ENCODE assay signal across 1 cellular context in the genomic region with DNA sequence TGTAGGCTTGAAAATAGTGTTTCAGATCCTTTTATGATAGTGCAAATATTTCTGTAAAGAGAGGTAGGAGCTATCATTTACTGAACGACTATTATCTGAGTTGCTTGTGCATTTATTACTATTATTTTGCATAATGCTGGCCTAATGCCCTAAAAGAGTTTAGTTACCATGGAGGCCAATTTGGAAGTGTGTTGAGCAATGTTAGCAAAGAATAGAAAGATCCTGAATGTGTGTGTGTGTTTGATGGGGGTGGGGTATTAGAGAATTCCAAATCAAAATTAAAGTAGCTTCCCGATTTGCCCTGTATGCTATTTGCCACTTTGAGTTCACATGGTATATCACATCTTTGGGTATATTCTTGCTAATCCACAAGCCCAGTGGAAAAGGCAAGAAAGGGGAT.
TF ChIP-seq lines count a peak whose summit lies in the region.

No MANE protein-coding gene starts in this region.

TF ChIP-seq in WTC11, 78 proteins besides CTCF, POLR2A, EP300 and RAD21 (continued from another document):
- TF ChIP-seq, protein P1, sequence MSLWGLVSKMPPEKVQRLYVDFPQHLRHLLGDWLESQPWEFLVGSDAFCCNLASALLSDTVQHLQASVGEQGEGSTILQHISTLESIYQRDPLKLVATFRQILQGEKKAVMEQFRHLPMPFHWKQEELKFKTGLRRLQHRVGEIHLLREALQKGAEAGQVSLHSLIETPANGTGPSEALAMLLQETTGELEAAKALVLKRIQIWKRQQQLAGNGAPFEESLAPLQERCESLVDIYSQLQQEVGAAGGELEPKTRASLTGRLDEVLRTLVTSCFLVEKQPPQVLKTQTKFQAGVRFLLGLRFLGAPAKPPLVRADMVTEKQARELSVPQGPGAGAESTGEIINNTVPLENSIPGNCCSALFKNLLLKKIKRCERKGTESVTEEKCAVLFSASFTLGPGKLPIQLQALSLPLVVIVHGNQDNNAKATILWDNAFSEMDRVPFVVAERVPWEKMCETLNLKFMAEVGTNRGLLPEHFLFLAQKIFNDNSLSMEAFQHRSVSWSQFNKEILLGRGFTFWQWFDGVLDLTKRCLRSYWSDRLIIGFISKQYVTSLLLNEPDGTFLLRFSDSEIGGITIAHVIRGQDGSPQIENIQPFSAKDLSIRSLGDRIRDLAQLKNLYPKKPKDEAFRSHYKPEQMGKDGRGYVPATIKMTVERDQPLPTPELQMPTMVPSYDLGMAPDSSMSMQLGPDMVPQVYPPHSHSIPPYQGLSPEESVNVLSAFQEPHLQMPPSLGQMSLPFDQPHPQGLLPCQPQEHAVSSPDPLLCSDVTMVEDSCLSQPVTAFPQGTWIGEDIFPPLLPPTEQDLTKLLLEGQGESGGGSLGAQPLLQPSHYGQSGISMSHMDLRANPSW (CRISPR knock-in tag; conservative IDR thresholded peaks at IDR 0.05; ENCODE audit: low read depth), result no peak
- TF ChIP-seq, protein P2, sequence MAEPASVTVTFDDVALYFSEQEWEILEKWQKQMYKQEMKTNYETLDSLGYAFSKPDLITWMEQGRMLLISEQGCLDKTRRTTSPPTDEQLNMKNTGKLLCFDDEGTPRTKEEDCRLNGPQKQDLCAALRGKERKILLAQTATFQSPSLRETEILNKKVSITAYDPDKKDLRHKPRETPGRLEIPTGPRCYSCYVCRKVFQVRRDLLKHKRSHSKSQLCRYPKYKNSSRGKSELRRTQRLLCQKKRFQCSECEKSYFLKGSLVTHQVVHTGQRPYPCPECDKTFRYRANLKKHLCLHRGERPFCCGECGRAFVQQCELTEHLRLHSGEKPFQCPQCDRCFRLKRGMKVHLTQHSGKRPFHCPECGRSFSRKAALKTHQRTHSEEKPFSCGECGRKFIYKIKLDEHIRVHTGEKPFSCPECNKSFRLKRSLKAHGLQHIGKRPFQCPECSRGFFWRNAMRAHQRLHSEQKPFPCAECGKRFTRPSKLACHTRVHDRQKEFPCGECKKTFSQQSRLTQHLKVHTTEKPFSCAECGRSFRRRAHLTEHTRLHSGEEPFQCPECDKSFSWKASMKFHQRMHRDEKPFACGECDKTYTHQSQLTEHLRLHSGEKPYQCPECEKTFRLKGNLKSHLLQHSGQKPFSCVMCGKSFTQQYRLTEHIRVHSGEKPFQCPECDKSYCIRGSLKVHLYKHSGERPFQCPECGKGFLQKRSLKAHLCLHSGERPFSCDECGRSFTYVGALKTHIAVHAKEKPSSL (CRISPR knock-in tag; conservative IDR thresholded peaks at IDR 0.05), result no peak
